Comparison of ENCODE assay signal across 1 cellular context in the genomic region with DNA sequence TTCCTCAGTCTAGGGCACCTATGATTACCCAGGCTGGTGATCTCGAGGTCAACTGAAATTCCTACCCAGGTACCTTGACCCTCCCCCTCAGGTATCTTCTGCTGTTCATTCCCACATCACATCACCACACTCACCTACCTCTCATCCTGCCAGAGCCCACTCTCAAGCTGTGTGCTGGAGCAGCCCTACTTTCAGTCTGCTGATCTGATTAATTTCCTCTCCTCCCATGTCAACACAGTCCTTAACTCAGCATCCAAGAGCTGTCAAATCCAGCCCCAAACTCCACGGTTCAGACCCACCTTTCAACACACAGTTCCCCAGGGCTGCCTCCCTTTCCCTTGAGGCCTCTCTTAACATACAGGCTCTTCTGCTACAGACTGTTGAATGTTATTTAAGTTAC.
TF ChIP-seq lines count a peak whose summit lies in the region.

No MANE protein-coding gene starts in this region.

TF ChIP-seq in WTC11, 78 proteins besides CTCF, POLR2A, EP300 and RAD21 (continued from another document):
- TF ChIP-seq ZNF512 (CRISPR knock-in tag; IDR thresholded peaks at IDR 0.05; ENCODE audit: borderline replicate concordance), result no peak
TF ChIP-seq in WTC11: peak in this region for 0.
